In genomic region chr4:168817418-168817817, GRCh38 we compare ENCODE assay signal across 14 cellular contexts.
DNase-seq lines count a peak whose midpoint lies in the region; ATAC-seq and TF ChIP-seq lines count a peak whose summit lies in the region.
"Had no signal": no experiment of that assay in that cellular context is flagged by ENCODE, and none has a peak within 500 bp of the region (broad histone marks: within the 10 kb centered on the region; RNA-seq: fewer than 3 reads in every experiment).

No MANE protein-coding gene starts in this region.

- TF ChIP-seq CTCF in Caco-2 (IDR thresholded peaks at IDR 0.05; ENCODE audit: insufficient read depth in 1 of 2, low read depth in 1 of 2, low read length in 1 of 2, severe bottlenecking in 1 of 2, unreplicated experiment in 1 of 2) = no peak
- no peak for TF ChIP-seq CTCF in RWPE2 (IDR thresholded peaks at IDR 0.05; ENCODE audit: poor library complexity, severe bottlenecking)
- no peak for TF ChIP-seq CTCF in foreskin keratinocyte (conservative IDR thresholded peaks at IDR 0.05)
- TF ChIP-seq CTCF in CD14-positive monocyte (IDR thresholded peaks at IDR 0.05) = no peak

- intact Hi-C loops in Caco-2 (cut with micrococcal nuclease; ENCODE audit: unreplicated experiment) (loop anchor here (1.0 kb wide), 1 partner anchor 14 kb away; no protein-coding TSS in a partner anchor), CD14-positive monocyte (cut with micrococcal nuclease) (no loop called here), aorta (cut with DNase I) (loop anchor here (1.0 to 10.0 kb wide), 4 partner anchors 13 to 183 kb away; no protein-coding TSS in a partner anchor)

- no peak for DNase-seq in Caco-2
- no peak for DNase-seq in RWPE2 (ENCODE audit: low spot score)
- no peak for DNase-seq in foreskin keratinocyte
- no peak for DNase-seq in trophoblast cell
- no peak for DNase-seq in activated CD4-positive, alpha-beta T cell treated with anti-CD3 and anti-CD28 coated beads, Interleukin-2, amount 50 U/mL, for 1 hour
- no peak for DNase-seq in CD14-positive monocyte (ENCODE audit: low spot score)
- DNase-seq in aorta = no peak
- DNase-seq: activated CD4-positive, alpha-beta T cell treated with anti-CD3 and anti-CD28 coated beads, Interleukin-2, amount 10 ng/mL, durations not matched to agents 7 days and 5 days; NCI-H1417 treated with DMSO at 0.1 percent for 48 hours; NCI-H82; stimulated activated CD4-positive, alpha-beta T cell treated with anti-CD3 and anti-CD28 coated beads, Interleukin-2, amount 100 ng/mL, for 48 hours; SW 1271 had no signal

- ATAC-seq in RWPE2 (ENCODE audit: low read depth) (no peak), foreskin keratinocyte (no peak), aorta (ENCODE audit: low FRiP score) (no peak), HG03521 (IDR thresholded peaks at IDR 0.05; ENCODE audit: unreplicated experiment) (no peak)

- no peak overlapping the region for H2AK5ac ChIP-seq in trophoblast cell (ENCODE audit: low read length)

- H3K27me3 Mint-ChIP-seq in Caco-2 (ENCODE audit: insufficient read depth, unreplicated experiment) (no peaks in the 10 kb centered on the region), CD14-positive monocyte (ENCODE audit: low read depth in 3 of 3) (peaks cover 0 to 6% (median 0%) of the 10 kb centered on the region in 3 donors)

- H3K23ac ChIP-seq in trophoblast cell (ENCODE audit: low read length) = no peak overlapping the region

- H3K4me2 ChIP-seq in trophoblast cell (ENCODE audit: low read length) = no peak overlapping the region

- no peak overlapping the region for H4K8ac ChIP-seq in trophoblast cell (ENCODE audit: low read depth, low read length)

- H3K27me3 ChIP-seq in Caco-2 (replicated peaks; ENCODE audit: control insufficient read depth, insufficient read depth, low read length) (no peaks in the 10 kb centered on the region), RWPE2 (ENCODE audit: insufficient read depth, poor library complexity, severe bottlenecking) (no peaks in the 10 kb centered on the region), foreskin keratinocyte (no peaks in the 10 kb centered on the region), trophoblast cell (ENCODE audit: insufficient read depth, low read length) (no peaks in the 10 kb centered on the region), aorta (ENCODE audit: control insufficient read depth in 1 of 2, insufficient read depth in 2 of 2, low read length in 1 of 2) (no peaks in the 10 kb centered on the region)

- H3K4me1 Mint-ChIP-seq in Caco-2 (ENCODE audit: low read depth, unreplicated experiment) (peaks cover 9% of the 10 kb centered on the region), CD14-positive monocyte (peaks cover 18% of the 10 kb centered on the region)

- no peak overlapping the region for H4K91ac ChIP-seq in trophoblast cell (ENCODE audit: low read depth, low read length)

- H3K4me3 ChIP-seq in Caco-2 (ENCODE audit: low read depth, low read length) (no peak overlapping the region), RWPE2 (ENCODE audit: severe bottlenecking) (no peak overlapping the region), trophoblast cell (ENCODE audit: low read depth, low read length) (no peak overlapping the region), aorta (ENCODE audit: low read length in 2 of 2) (peak overlapping the region in 1 of 2 donors; percentile 36)

- H3K27ac ChIP-seq in RWPE2 (ENCODE audit: poor library complexity, severe bottlenecking) = peak overlapping the region; percentile 51
- peak overlapping the region; percentile 42 for H3K27ac ChIP-seq in foreskin keratinocyte
- peak overlapping the region; percentile 90 for H3K27ac ChIP-seq in trophoblast cell (ENCODE audit: low read depth, low read length)
- H3K27ac ChIP-seq in aorta (ENCODE audit: low read depth in 1 of 2, low read length in 2 of 2) = peak overlapping the region in 1 of 2 donors; percentile 96

- H3K9me3 ChIP-seq in Caco-2 (no peaks in the 10 kb centered on the region), RWPE2 (ENCODE audit: severe bottlenecking) (no peaks in the 10 kb centered on the region), trophoblast cell (ENCODE audit: insufficient read depth, low read depth, low read length) (no peaks in the 10 kb centered on the region), aorta (ENCODE audit: control insufficient read depth, low read length) (no peaks in the 10 kb centered on the region)

- H3K4me3 Mint-ChIP-seq in Caco-2 (ENCODE audit: unreplicated experiment) (peak overlapping the region; percentile 64), CD14-positive monocyte (peak overlapping the region in 1 of 2 donors; percentile 78)
- H3K4me3 Mint-ChIP-seq: activated CD4-positive, alpha-beta T cell treated with anti-CD3 and anti-CD28 coated beads, Interleukin-2, amount 10 ng/mL, durations not matched to agents 7 days and 5 days; stimulated activated naive CD8-positive, alpha-beta T cell treated with anti-CD3 and anti-CD28 coated beads, Interleukin-15, amount 100 ng/mL, for 72 hours had no signal

- no peak overlapping the region for H2BK120ac ChIP-seq in trophoblast cell (ENCODE audit: insufficient read depth, low read length, poor library complexity)

- H4K12ac ChIP-seq in trophoblast cell (ENCODE audit: low read depth, low read length) = no peak overlapping the region

- H3K36me3 Mint-ChIP-seq in Caco-2 (ENCODE audit: insufficient read depth, unreplicated experiment) (no peaks in the 10 kb centered on the region), CD14-positive monocyte (no peaks in the 10 kb centered on the region)

- no TSS peak for BruUV-seq in Caco-2 (replicated peaks; lab: Mats Ljungman, UMichigan)

- no peak overlapping the region for H2AFZ ChIP-seq in trophoblast cell (ENCODE audit: insufficient read depth, low read length, poor library complexity)

- no peak overlapping the region for H3K9ac ChIP-seq in trophoblast cell (ENCODE audit: low read length)

- H3K79me1 ChIP-seq in trophoblast cell (ENCODE audit: low read length) = peaks cover 14% of the 10 kb centered on the region

- H3K4me1 ChIP-seq in Caco-2 = peaks cover 10% of the 10 kb centered on the region
- peaks cover 17% of the 10 kb centered on the region for H3K4me1 ChIP-seq in RWPE2 (ENCODE audit: insufficient read depth, poor library complexity, severe bottlenecking)
- H3K4me1 ChIP-seq in foreskin keratinocyte = peaks cover 24% of the 10 kb centered on the region
- H3K4me1 ChIP-seq in trophoblast cell (ENCODE audit: control insufficient read depth in 1 of 2, insufficient read depth in 2 of 2, low read length in 2 of 2) = peaks cover 5 to 8% of the 10 kb centered on the region in 2 experiments
- no peaks in the 10 kb centered on the region for H3K4me1 ChIP-seq in aorta (ENCODE audit: control insufficient read depth in 1 of 2, insufficient read depth in 2 of 2, low read length in 2 of 2)

- no peak overlapping the region for H3K27ac Mint-ChIP-seq in Caco-2 (ENCODE audit: unreplicated experiment)
- H3K27ac Mint-ChIP-seq in CD14-positive monocyte = no peak overlapping the region
- H3K27ac Mint-ChIP-seq: activated CD4-positive, alpha-beta T cell treated with anti-CD3 and anti-CD28 coated beads, Interleukin-2, amount 10 ng/mL, durations not matched to agents 7 days and 5 days; stimulated activated naive CD8-positive, alpha-beta T cell treated with anti-CD3 and anti-CD28 coated beads, Interleukin-15, amount 100 ng/mL, for 72 hours had no signal

- H3K14ac ChIP-seq in trophoblast cell (ENCODE audit: low read length) = no peak overlapping the region

- H2BK12ac ChIP-seq in trophoblast cell (ENCODE audit: low read length) = no peak overlapping the region

- no peak overlapping the region for H2BK5ac ChIP-seq in trophoblast cell (ENCODE audit: low read depth, low read length, poor library complexity)

- no peaks in the 10 kb centered on the region for H3K36me3 ChIP-seq in Caco-2 (ENCODE audit: control insufficient read depth, insufficient read depth, low read length)
- no peaks in the 10 kb centered on the region for H3K36me3 ChIP-seq in RWPE2 (ENCODE audit: low read depth)
- peaks cover 0 to 2% of the 10 kb centered on the region in 2 experiments for H3K36me3 ChIP-seq in trophoblast cell (ENCODE audit: control insufficient read depth in 1 of 2, insufficient read depth in 2 of 2, low read length in 2 of 2)
- H3K36me3 ChIP-seq in aorta (ENCODE audit: control insufficient read depth in 1 of 2, insufficient read depth in 2 of 2, low read length in 1 of 2) = no peaks in the 10 kb centered on the region

- H3K79me2 ChIP-seq in trophoblast cell (ENCODE audit: control insufficient read depth, insufficient read depth, low read length, poor library complexity) = peaks cover 3% of the 10 kb centered on the region

- POLR2A ChIA-PET in Caco-2 (lab: Charles Lee) = no interaction called here

- no peak overlapping the region for H3K18ac ChIP-seq in trophoblast cell (ENCODE audit: low read length)

- no peak overlapping the region for H3K4ac ChIP-seq in trophoblast cell (ENCODE audit: low read depth, low read length)

- WGBS in trophoblast cell (ENCODE audit: extremely low coverage, insufficient coverage, insufficient read length) = no CpG with 5 or more reads among the region's 2 CpGs
- 36 to 42% methylated on average over 2 of the region's 2 CpGs for WGBS in aorta, 2 donors

- CTCF ChIA-PET in Caco-2 (lab: Charles Lee) = no interaction called here

- H3K9me3 Mint-ChIP-seq in Caco-2 (ENCODE audit: unreplicated experiment) (no peaks in the 10 kb centered on the region), CD14-positive monocyte (peaks cover 0 to 1% (median 0%) of the 10 kb centered on the region in 7 donors)
- H3K9me3 Mint-ChIP-seq: activated CD4-positive, alpha-beta T cell treated with anti-CD3 and anti-CD28 coated beads, Interleukin-2, amount 10 ng/mL, durations not matched to agents 7 days and 5 days; stimulated activated naive CD8-positive, alpha-beta T cell treated with anti-CD3 and anti-CD28 coated beads, Interleukin-15, amount 100 ng/mL, for 72 hours had no signal

Comparison
In these comparisons a context has a peak if more than half of its experiments do, and no peak if none do; other contexts are left out.
1. intact Hi-C loops: an anchor here in Caco-2 (1.0 kb wide) and aorta (1.0 to 10.0 kb wide); none called in CD14-positive monocyte.